Comparison of ENCODE assay signal across 8 cellular contexts in genomic region chr12:109998241-109998903, GRCh38. TPM values are rescaled to one million over a fixed set of nuclear protein-coding genes. Genes with fewer than 3 reads are reported as not detected.
DNase-seq lines count a peak whose midpoint lies in the region; ATAC-seq and TF ChIP-seq lines count a peak whose summit lies in the region.

No MANE protein-coding gene starts in this region.

- H3K27me3 Mint-ChIP-seq in T-helper 2 cell treated with Interferon-gamma antibody and Interleukin-4, amounts not matched to agents 5 μg/mL and 100 μg/mL, for 36 hours (ENCODE audit: low read depth), result no peaks in the 10 kb centered on the region
- no peaks in the 10 kb centered on the region for H3K27me3 Mint-ChIP-seq in activated B cell treated with CpG ODN at 0.5 μM for 24 hours

- CTCF ChIA-PET in activated B cell treated with CpG ODN at 0.5 μM for 24 hours (lab: Charles Lee), result interaction anchor here (1.4 to 3.0 kb wide), 2 partner anchors 13 to 32 kb away, joined by 3 to 12 read pairs; no protein-coding TSS in a partner anchor

- POLR2A ChIA-PET in activated B cell treated with CpG ODN at 0.5 μM for 24 hours (lab: Charles Lee), result interaction anchor here (0.5 to 13.7 kb wide), 13 partner anchors 10 to 1594 kb away, joined by 3 to 251 read pairs (median 4); partner anchors contain the start of genes FAM216A and GPN3

- TF ChIP-seq CTCF in activated B cell treated with CpG ODN at 0.5 μM for 24 hours (IDR thresholded peaks at IDR 0.05), result no peak

- H3K27ac Mint-ChIP-seq in T-helper 2 cell treated with Interferon-gamma antibody and Interleukin-4, amounts not matched to agents 5 μg/mL and 100 μg/mL, for 36 hours, result peak overlapping the region; percentile 97
- peak overlapping the region; percentile 98 for H3K27ac Mint-ChIP-seq in activated B cell treated with CpG ODN at 0.5 μM for 24 hours

- H3K27ac ChIP-seq in iPS-18a (ENCODE audit: low read length) (no peak overlapping the region), temporal lobe (ENCODE audit: low read depth, low read length) (peak overlapping the region; percentile 86)

- peak overlapping the region; percentile 91 for H3K9ac ChIP-seq in iPS-18a (ENCODE audit: low read length)

- DNase-seq in T-helper 2 cell treated with Interferon-gamma antibody and Interleukin-4, amounts not matched to agents 5 μg/mL and 100 μg/mL, for 36 hours (ENCODE audit: low spot score), result no peak
- DNase-seq in T-helper 2 cell (no peak), activated B cell treated with CpG ODN at 0.5 μM for 24 hours (no peak), kidney tubule cell (ENCODE audit: low spot score) (no peak), NCI-H187 treated with DMSO at 0.1 percent for 48 hours (lab: John Stamatoyannopoulos, UW) (no peak)

- H3K4me3 Mint-ChIP-seq in T-helper 2 cell treated with Interferon-gamma antibody and Interleukin-4, amounts not matched to agents 5 μg/mL and 100 μg/mL, for 36 hours, result peak overlapping the region; percentile 90
- H3K4me3 Mint-ChIP-seq in activated B cell treated with CpG ODN at 0.5 μM for 24 hours, result peak overlapping the region; percentile 93

- intact Hi-C loops in activated B cell treated with CpG ODN at 0.5 μM for 24 hours (cut with micrococcal nuclease), result loop anchor here (2.0 to 10.0 kb wide), 3 partner anchors 116 to 1406 kb away; partner anchors contain the start of genes ATP2A2, GLTP and SH2B3

- H3K36me3 ChIP-seq in iPS-18a (ENCODE audit: control insufficient read depth, low read depth, low read length), result peaks cover 3% of the 10 kb centered on the region

- peaks cover 34% of the 10 kb centered on the region for H3K4me1 Mint-ChIP-seq in T-helper 2 cell treated with Interferon-gamma antibody and Interleukin-4, amounts not matched to agents 5 μg/mL and 100 μg/mL, for 36 hours (ENCODE audit: low read depth)
- H3K4me1 Mint-ChIP-seq in activated B cell treated with CpG ODN at 0.5 μM for 24 hours, result peaks cover 86% of the 10 kb centered on the region

- H3K36me3 Mint-ChIP-seq in T-helper 2 cell treated with Interferon-gamma antibody and Interleukin-4, amounts not matched to agents 5 μg/mL and 100 μg/mL, for 36 hours (ENCODE audit: low read depth), result peaks cover 26% of the 10 kb centered on the region
- H3K36me3 Mint-ChIP-seq in activated B cell treated with CpG ODN at 0.5 μM for 24 hours (ENCODE audit: low read depth), result peaks cover 27% of the 10 kb centered on the region

- ATAC-seq in activated B cell treated with CpG ODN at 0.5 μM for 24 hours (ENCODE audit: low read depth), result no peak
- ATAC-seq in GM21390 (IDR thresholded peaks at IDR 0.05; ENCODE audit: unreplicated experiment), result no peak

- H3K9me3 Mint-ChIP-seq in T-helper 2 cell treated with Interferon-gamma antibody and Interleukin-4, amounts not matched to agents 5 μg/mL and 100 μg/mL, for 36 hours, result no peaks in the 10 kb centered on the region
- no peaks in the 10 kb centered on the region for H3K9me3 Mint-ChIP-seq in activated B cell treated with CpG ODN at 0.5 μM for 24 hours

- H3K9me3 ChIP-seq in iPS-18a (ENCODE audit: control insufficient read depth, low read depth, low read length), result no peaks in the 10 kb centered on the region

- H3K4me1 ChIP-seq in iPS-18a (ENCODE audit: control insufficient read depth, low read depth, low read length), result peaks cover 7% of the 10 kb centered on the region

- H3K27me3 ChIP-seq in iPS-18a (ENCODE audit: control insufficient read depth, insufficient read depth, low read length), result peaks cover 22% of the 10 kb centered on the region

- peak overlapping the region; percentile 91 for H3K4me3 ChIP-seq in iPS-18a (ENCODE audit: low read length)

RNA-seq across cellular contexts. Expression of gene ANKRD13A, which starts 0.9 kb away (rescaled TPM):
- 121 and 135 TPM in 2 replicates for total RNA-seq in activated B cell treated with CpG ODN at 0.5 μM for 24 hours
- 23.1 TPM for total RNA-seq in temporal lobe

RNA-seq across cellular contexts. Expression of gene GIT2, which starts 2.2 kb away (rescaled TPM):
- total RNA-seq in activated B cell treated with CpG ODN at 0.5 μM for 24 hours (89.2 and 107 TPM in 2 replicates), temporal lobe (28.0 TPM)

RNA-seq across cellular contexts. Expression of gene C12orf76, which starts 50.0 kb away (rescaled TPM):
- total RNA-seq in activated B cell treated with CpG ODN at 0.5 μM for 24 hours (20.5 and 24.8 TPM in 2 replicates), temporal lobe (62.4 TPM)
